ENCODE assay signal across 17 cellular contexts in the genomic region with DNA sequence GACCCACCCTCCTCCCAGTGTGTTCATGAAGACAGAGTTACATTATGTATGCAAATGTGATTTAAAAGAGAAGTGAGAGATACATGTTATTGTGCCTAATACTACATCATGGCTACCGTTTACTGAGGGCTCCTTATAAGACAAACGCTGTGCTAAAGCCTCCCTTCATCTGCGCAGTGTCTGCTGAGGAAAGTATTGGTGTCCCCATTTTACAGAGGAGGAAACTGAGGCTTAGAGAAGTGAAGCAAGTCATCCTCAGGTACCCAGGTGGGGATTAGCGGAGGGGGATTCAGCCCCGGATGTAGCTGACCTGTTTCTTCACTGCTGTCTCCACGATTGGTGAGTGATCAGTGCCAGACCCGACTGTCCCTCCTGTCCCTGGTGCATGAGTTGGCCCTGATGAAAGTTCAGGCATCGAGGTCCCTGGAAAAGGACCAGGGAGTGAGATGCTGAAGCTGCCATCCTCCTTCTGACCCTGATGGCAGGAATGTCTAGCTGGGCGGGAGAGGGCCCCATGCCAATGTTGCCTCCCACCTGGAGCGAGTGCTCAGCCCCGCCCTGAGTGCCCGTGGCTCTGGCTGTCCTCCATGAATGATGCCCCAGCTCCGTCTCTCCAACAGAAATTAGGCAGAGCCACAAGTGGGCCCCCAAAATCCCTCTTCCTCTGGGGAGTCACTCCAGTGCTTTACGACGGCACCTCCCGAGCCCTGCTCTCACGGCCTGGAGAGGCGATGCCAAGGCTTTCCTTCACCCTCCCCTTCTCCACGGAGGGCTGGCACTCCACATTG.
DNase-seq lines count a peak whose midpoint lies in the region; ATAC-seq, FAIRE-seq and TF ChIP-seq lines count a peak whose summit lies in the region.
"Had no signal": no experiment of that assay in that cellular context is flagged by ENCODE, and none has a peak within 500 bp of the region (broad histone marks: within the 10 kb centered on the region; RNA-seq: fewer than 3 reads in every experiment).

No MANE protein-coding gene starts in this region.

- peaks cover 4 to 9% of the 10 kb centered on the region in 2 donors for H3K9me3 Mint-ChIP-seq in activated naive CD4-positive, alpha-beta T cell treated with anti-CD3 and anti-CD28 coated beads, Interleukin-2, amount 50 U/mL, for 72 hours

- 81 to 91% (median 89%) methylated on average over 16 to 19 of the region's 19 CpGs for WGBS in spleen, 5 donors

- no peak for FAIRE-seq in GM12891 (lab: Jason Lieb, UNC)
- FAIRE-seq: A549, D721Med had no signal

- TF ChIP-seq CTCF in lower lobe of right lung (IDR thresholded peaks at IDR 0.05): no peak
- no peak for TF ChIP-seq CTCF in spleen (IDR thresholded peaks at IDR 0.05 in 8 of 11, conservative IDR thresholded peaks at IDR 0.05 in 3 of 11)
- no peak for TF ChIP-seq CTCF in GM20000 (IDR thresholded peaks at IDR 0.05; ENCODE audit: extremely low read depth, missing control alignments)

- H3K9me3 ChIP-seq in lower lobe of right lung: peaks cover 20% of the 10 kb centered on the region
- peaks cover 0 to 26% (median 21%) of the 10 kb centered on the region in 8 donors for H3K9me3 ChIP-seq in spleen
- H3K9me3 ChIP-seq: Caco-2 had no signal

- DNase-seq in G401 (ENCODE audit: low spot score): peak; percentile 61
- peak; percentile 52 for DNase-seq in cerebellar cortex (ENCODE audit: low spot score)
- DNase-seq in lower lobe of right lung: peak; percentile 31
- peak; percentile 64 for DNase-seq in spleen
- no peak for DNase-seq in GM20000 (ENCODE audit: low spot score)
- no peak for DNase-seq in GM12891 (ENCODE audit: insufficient read length, low spot score)
- no peak for DNase-seq in activated naive CD4-positive, alpha-beta T cell treated with anti-CD3 and anti-CD28 coated beads, Interleukin-2, amount 50 U/mL, for 72 hours (ENCODE audit: low spot score in 2 of 2)
- DNase-seq: AML-193; Caco-2; CD4-positive, alpha-beta T cell; GF-D8 had no signal

- no peak for TF ChIP-seq POLR2A in spleen (IDR thresholded peaks at IDR 0.05)
- TF ChIP-seq POLR2A in GM12891 (IDR thresholded peaks at IDR 0.05; ENCODE audit: low read depth, low read length): no peak

- H3K36me3 ChIP-seq in lower lobe of right lung (no peaks in the 10 kb centered on the region), spleen (no peaks in the 10 kb centered on the region)
- H3K36me3 ChIP-seq: HAP-1 had no signal

- ATAC-seq in lower lobe of right lung: no peak
- no peak for ATAC-seq in activated naive CD4-positive, alpha-beta T cell treated with anti-CD3 and anti-CD28 coated beads, Interleukin-2, amount 50 U/mL, for 72 hours
- ATAC-seq: A549 had no signal

- H3K27ac ChIP-seq in lower lobe of right lung (no peak overlapping the region), spleen (no peak overlapping the region)
- H3K27ac ChIP-seq: 22Rv1, A549, C4-2B, HL-60 had no signal

- peaks cover 0 to 8% of the 10 kb centered on the region in 2 donors for H3K36me3 Mint-ChIP-seq in activated naive CD4-positive, alpha-beta T cell treated with anti-CD3 and anti-CD28 coated beads, Interleukin-2, amount 50 U/mL, for 72 hours

- H3K27me3 ChIP-seq in lower lobe of right lung (ENCODE audit: low read depth): no peaks in the 10 kb centered on the region
- peaks cover 0 to 4% (median 0%) of the 10 kb centered on the region in 7 donors for H3K27me3 ChIP-seq in spleen (replicated peaks in 1 of 7)

- H3K4me1 ChIP-seq in lower lobe of right lung (no peaks in the 10 kb centered on the region), spleen (peaks cover 0 to 7% (median 0%) of the 10 kb centered on the region in 6 donors)
- H3K4me1 ChIP-seq: A549, Caco-2, HAP-1 had no signal

- in situ Hi-C loops in G401 (cut with HindIII; ENCODE audit: low sequenced_read_pairs): no loop called here

- H3K4me3 ChIP-seq in lower lobe of right lung (no peak overlapping the region), spleen (no peak overlapping the region)
- H3K4me3 ChIP-seq: A549, HAP-1 had no signal

- intact Hi-C loops in lower lobe of right lung (cut with DNase I): no loop called here
- intact Hi-C loops in spleen (cut with DNase I; ENCODE audit: low total_unique reads): no loop called here

- H3K27ac Mint-ChIP-seq in activated naive CD4-positive, alpha-beta T cell treated with anti-CD3 and anti-CD28 coated beads, Interleukin-2, amount 50 U/mL, for 72 hours: no peak overlapping the region
- H3K27ac Mint-ChIP-seq: CD4-positive, alpha-beta T cell had no signal

TF ChIP-seq in GM12891, 5 proteins besides CTCF, POLR2A, EP300 and RAD21:
- TF ChIP-seq PAX5 (IDR thresholded peaks at IDR 0.05; ENCODE audit: insufficient read depth, low read length, severe bottlenecking): no peak
- no peak for TF ChIP-seq SPI1 (IDR thresholded peaks at IDR 0.05; ENCODE audit: low read depth, low read length)
- no peak for TF ChIP-seq POLR2AphosphoS5 (IDR thresholded peaks at IDR 0.05; ENCODE audit: low read depth, low read length)

Comparison
In these comparisons a context has a peak if more than half of its experiments do, and no peak if none do; other contexts are left out.
1. DNase-seq: peak in G401 (single experiment), cerebellar cortex (single experiment), lower lobe of right lung (single experiment) and spleen (single experiment); none in GM20000 (single experiment), GM12891 (single experiment) and activated naive CD4-positive, alpha-beta T cell treated with anti-CD3 and anti-CD28 coated beads, Interleukin-2, amount 50 U/mL, for 72 hours (0 of 2).